Comparison of ENCODE assay signal across 1 cellular context in the genomic region with DNA sequence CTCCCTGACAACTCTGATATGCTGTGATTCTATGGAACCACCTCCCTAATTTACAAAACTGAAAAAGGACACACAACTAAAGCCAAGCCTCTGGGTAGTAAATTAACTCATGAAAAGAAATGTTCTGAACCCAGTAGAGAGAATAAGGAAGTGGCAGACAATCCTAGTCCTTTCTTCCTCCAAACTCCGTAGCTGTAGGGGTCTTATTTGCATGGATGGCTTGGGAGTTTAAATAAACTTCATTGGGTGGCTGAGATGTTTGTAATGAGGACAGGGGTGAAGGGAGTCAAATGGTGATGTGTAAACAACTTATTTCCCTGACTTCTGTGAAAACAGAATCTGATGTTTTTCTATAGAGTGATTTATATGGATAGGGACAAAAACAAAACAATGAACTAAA.
TF ChIP-seq lines count a peak whose summit lies in the region.

No MANE protein-coding gene starts in this region.

TF ChIP-seq in WTC11, 78 proteins besides CTCF, POLR2A, EP300 and RAD21 (continued from another document):
- TF ChIP-seq, protein P1, sequence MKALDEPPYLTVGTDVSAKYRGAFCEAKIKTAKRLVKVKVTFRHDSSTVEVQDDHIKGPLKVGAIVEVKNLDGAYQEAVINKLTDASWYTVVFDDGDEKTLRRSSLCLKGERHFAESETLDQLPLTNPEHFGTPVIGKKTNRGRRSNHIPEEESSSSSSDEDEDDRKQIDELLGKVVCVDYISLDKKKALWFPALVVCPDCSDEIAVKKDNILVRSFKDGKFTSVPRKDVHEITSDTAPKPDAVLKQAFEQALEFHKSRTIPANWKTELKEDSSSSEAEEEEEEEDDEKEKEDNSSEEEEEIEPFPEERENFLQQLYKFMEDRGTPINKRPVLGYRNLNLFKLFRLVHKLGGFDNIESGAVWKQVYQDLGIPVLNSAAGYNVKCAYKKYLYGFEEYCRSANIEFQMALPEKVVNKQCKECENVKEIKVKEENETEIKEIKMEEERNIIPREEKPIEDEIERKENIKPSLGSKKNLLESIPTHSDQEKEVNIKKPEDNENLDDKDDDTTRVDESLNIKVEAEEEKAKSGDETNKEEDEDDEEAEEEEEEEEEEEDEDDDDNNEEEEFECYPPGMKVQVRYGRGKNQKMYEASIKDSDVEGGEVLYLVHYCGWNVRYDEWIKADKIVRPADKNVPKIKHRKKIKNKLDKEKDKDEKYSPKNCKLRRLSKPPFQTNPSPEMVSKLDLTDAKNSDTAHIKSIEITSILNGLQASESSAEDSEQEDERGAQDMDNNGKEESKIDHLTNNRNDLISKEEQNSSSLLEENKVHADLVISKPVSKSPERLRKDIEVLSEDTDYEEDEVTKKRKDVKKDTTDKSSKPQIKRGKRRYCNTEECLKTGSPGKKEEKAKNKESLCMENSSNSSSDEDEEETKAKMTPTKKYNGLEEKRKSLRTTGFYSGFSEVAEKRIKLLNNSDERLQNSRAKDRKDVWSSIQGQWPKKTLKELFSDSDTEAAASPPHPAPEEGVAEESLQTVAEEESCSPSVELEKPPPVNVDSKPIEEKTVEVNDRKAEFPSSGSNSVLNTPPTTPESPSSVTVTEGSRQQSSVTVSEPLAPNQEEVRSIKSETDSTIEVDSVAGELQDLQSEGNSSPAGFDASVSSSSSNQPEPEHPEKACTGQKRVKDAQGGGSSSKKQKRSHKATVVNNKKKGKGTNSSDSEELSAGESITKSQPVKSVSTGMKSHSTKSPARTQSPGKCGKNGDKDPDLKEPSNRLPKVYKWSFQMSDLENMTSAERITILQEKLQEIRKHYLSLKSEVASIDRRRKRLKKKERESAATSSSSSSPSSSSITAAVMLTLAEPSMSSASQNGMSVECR (CRISPR knock-in tag; IDR thresholded peaks at IDR 0.05; ENCODE audit: borderline replicate concordance) = no peak
- TF ChIP-seq GABPB1 (CRISPR knock-in tag; IDR thresholded peaks at IDR 0.05) = no peak
